Comparison of ENCODE assay signal across 10 cellular contexts in the genomic region with DNA sequence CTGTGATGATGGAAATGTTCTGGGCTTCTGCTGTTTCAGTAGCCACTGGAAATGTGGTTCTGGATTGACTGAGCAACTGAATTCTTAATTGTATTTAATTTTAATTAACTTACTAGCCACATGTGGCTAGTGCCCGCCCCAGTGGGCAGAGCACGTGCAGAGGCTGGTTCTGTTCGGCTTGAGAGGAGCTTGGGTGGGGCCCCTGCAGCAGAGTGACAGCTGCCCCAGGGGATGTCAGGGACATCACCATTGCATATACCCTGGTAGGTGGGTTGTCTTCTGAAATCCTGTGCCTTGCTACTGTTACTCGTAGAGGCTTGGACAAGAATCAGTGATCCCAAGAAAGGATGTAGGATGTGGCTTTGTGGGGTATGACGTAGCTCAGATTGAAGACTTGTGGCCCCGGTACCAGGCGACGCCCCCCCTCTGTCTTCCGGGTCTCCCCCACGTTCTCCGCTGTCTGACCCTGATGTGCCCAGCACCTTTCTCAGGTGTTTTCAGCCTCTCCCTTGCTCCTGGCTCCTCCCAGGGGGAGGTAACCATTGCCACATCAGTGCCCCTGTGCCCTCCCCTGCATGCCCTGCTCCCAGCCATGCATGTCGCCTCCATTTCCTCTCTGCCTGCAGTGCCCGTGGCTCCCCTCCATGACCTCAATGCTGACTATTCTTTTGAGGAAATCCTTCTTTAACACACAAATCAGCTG.
A peak's percentile ranks its signal among the peaks of the same experiment; 100 is the strongest.
DNase-seq lines count a peak whose midpoint lies in the region; ATAC-seq and TF ChIP-seq lines count a peak whose summit lies in the region.
"Had no signal": no experiment of that assay in that cellular context is flagged by ENCODE, and none has a peak within 500 bp of the region (broad histone marks: within the 10 kb centered on the region; RNA-seq: fewer than 3 reads in every experiment).

No MANE protein-coding gene starts in this region.

- ATAC-seq in stimulated activated naive B cell treated with anti-CD40 and anti-IgM and Interleukin-4, amounts not matched to agents 10 μg/mL and 1 μg/mL and 100 μg/mL, for 72 hours (replicated peaks) = peak; percentile 93 to 97
- no peak for ATAC-seq in GM18867 (IDR thresholded peaks at IDR 0.05; ENCODE audit: unreplicated experiment)
- no peak for ATAC-seq in Right ventricle myocardium inferior

- H3K27ac Mint-ChIP-seq in activated CD4-positive, alpha-beta T cell treated with anti-CD3 and anti-CD28 coated beads, Interleukin-2, amount 10 ng/mL, durations not matched to agents 7 days and 5 days = no peak overlapping the region
- H3K27ac Mint-ChIP-seq in chondrocyte (ENCODE audit: unreplicated experiment) = peak overlapping the region; percentile 91
- peak overlapping the region; percentile 77 for H3K27ac Mint-ChIP-seq in stimulated activated naive B cell treated with anti-CD40 and anti-IgM and Interleukin-4, amounts not matched to agents 10 μg/mL and 1 μg/mL and 100 μg/mL, for 72 hours

- intact Hi-C loops in Right ventricle myocardium inferior (cut with DNase I) = no loop called here

- H3K4me3 Mint-ChIP-seq in activated CD4-positive, alpha-beta T cell treated with anti-CD3 and anti-CD28 coated beads, Interleukin-2, amount 10 ng/mL, durations not matched to agents 7 days and 5 days = no peak overlapping the region
- no peak overlapping the region for H3K4me3 Mint-ChIP-seq in chondrocyte (ENCODE audit: unreplicated experiment)
- peak overlapping the region; percentile 43 to 47 for H3K4me3 Mint-ChIP-seq in stimulated activated naive B cell treated with anti-CD40 and anti-IgM and Interleukin-4, amounts not matched to agents 10 μg/mL and 1 μg/mL and 100 μg/mL, for 72 hours

- no peaks in the 10 kb centered on the region for H3K9me3 Mint-ChIP-seq in activated CD4-positive, alpha-beta T cell treated with anti-CD3 and anti-CD28 coated beads, Interleukin-2, amount 10 ng/mL, durations not matched to agents 7 days and 5 days
- no peaks in the 10 kb centered on the region for H3K9me3 Mint-ChIP-seq in chondrocyte (ENCODE audit: low read depth)
- H3K9me3 Mint-ChIP-seq in stimulated activated naive B cell treated with anti-CD40 and anti-IgM and Interleukin-4, amounts not matched to agents 10 μg/mL and 1 μg/mL and 100 μg/mL, for 72 hours = peaks cover 0 to 3% of the 10 kb centered on the region in 2 donors

- peak; percentile 7 for DNase-seq in activated CD4-positive, alpha-beta T cell treated with anti-CD3 and anti-CD28 coated beads, Interleukin-2, amount 10 ng/mL, durations not matched to agents 7 days and 5 days
- no peak for DNase-seq in activated CD4-positive, alpha-beta T cell treated with anti-CD3 and anti-CD28 coated beads for 4 hours
- DNase-seq in NCI-H187 (lab: John Stamatoyannopoulos, UW) (peak; percentile 78 to 84), chondrocyte (ENCODE audit: low spot score) (no peak), Right ventricle myocardium inferior (ENCODE audit: missing footprints) (no peak)
- DNase-seq in stimulated activated naive B cell treated with anti-CD40 and anti-IgM and Interleukin-4, amounts not matched to agents 10 μg/mL and 1 μg/mL and 100 μg/mL, for 72 hours = peak; percentile 50
- DNase-seq in effector CD4-positive, alpha-beta T cell = no peak
- DNase-seq: erythroblast, sigmoid colon had no signal

- peaks cover 9% of the 10 kb centered on the region for H3K27me3 Mint-ChIP-seq in activated CD4-positive, alpha-beta T cell treated with anti-CD3 and anti-CD28 coated beads, Interleukin-2, amount 10 ng/mL, durations not matched to agents 7 days and 5 days
- H3K27me3 Mint-ChIP-seq in chondrocyte (ENCODE audit: low read depth) = no peaks in the 10 kb centered on the region
- H3K27me3 Mint-ChIP-seq in stimulated activated naive B cell treated with anti-CD40 and anti-IgM and Interleukin-4, amounts not matched to agents 10 μg/mL and 1 μg/mL and 100 μg/mL, for 72 hours = peaks cover 5 to 10% of the 10 kb centered on the region in 2 donors

- peaks cover 6% of the 10 kb centered on the region for H3K4me1 Mint-ChIP-seq in activated CD4-positive, alpha-beta T cell treated with anti-CD3 and anti-CD28 coated beads, Interleukin-2, amount 10 ng/mL, durations not matched to agents 7 days and 5 days
- peaks cover 51% of the 10 kb centered on the region for H3K4me1 Mint-ChIP-seq in chondrocyte (ENCODE audit: low read depth)
- H3K4me1 Mint-ChIP-seq in stimulated activated naive B cell treated with anti-CD40 and anti-IgM and Interleukin-4, amounts not matched to agents 10 μg/mL and 1 μg/mL and 100 μg/mL, for 72 hours = peaks cover 10 to 11% of the 10 kb centered on the region in 2 donors

- POLR2A ChIA-PET in activated CD4-positive, alpha-beta T cell treated with anti-CD3 and anti-CD28 coated beads, Interleukin-2, amount 10 ng/mL, durations not matched to agents 7 days and 5 days (lab: Charles Lee) = no interaction called here

- no peaks in the 10 kb centered on the region for H3K36me3 Mint-ChIP-seq in activated CD4-positive, alpha-beta T cell treated with anti-CD3 and anti-CD28 coated beads, Interleukin-2, amount 10 ng/mL, durations not matched to agents 7 days and 5 days (ENCODE audit: low read depth)
- H3K36me3 Mint-ChIP-seq in chondrocyte (ENCODE audit: low read depth) = no peaks in the 10 kb centered on the region
- H3K36me3 Mint-ChIP-seq in stimulated activated naive B cell treated with anti-CD40 and anti-IgM and Interleukin-4, amounts not matched to agents 10 μg/mL and 1 μg/mL and 100 μg/mL, for 72 hours = no peaks in the 10 kb centered on the region

- CTCF ChIA-PET in activated CD4-positive, alpha-beta T cell treated with anti-CD3 and anti-CD28 coated beads, Interleukin-2, amount 10 ng/mL, durations not matched to agents 7 days and 5 days (lab: Charles Lee) = no interaction called here

- TF ChIP-seq CTCF in chondrocyte (IDR thresholded peaks at IDR 0.05) = no peak

Comparison
In these comparisons a context has a peak if more than half of its experiments do, and no peak if none do; other contexts are left out.
1. DNase-seq: peak in activated CD4-positive, alpha-beta T cell treated with anti-CD3 and anti-CD28 coated beads, Interleukin-2, amount 10 ng/mL, durations not matched to agents 7 days and 5 days (single experiment), NCI-H187 (2 of 2) and stimulated activated naive B cell treated with anti-CD40 and anti-IgM and Interleukin-4, amounts not matched to agents 10 μg/mL and 1 μg/mL and 100 μg/mL, for 72 hours (single experiment); none in activated CD4-positive, alpha-beta T cell treated with anti-CD3 and anti-CD28 coated beads for 4 hours (0 of 2), chondrocyte (single experiment), effector CD4-positive, alpha-beta T cell (single experiment) and Right ventricle myocardium inferior (single experiment).
2. H3K4me3 Mint-ChIP-seq: peak in stimulated activated naive B cell treated with anti-CD40 and anti-IgM and Interleukin-4, amounts not matched to agents 10 μg/mL and 1 μg/mL and 100 μg/mL, for 72 hours (2 of 2); none in activated CD4-positive, alpha-beta T cell treated with anti-CD3 and anti-CD28 coated beads, Interleukin-2, amount 10 ng/mL, durations not matched to agents 7 days and 5 days (single experiment) and chondrocyte (single experiment).
3. ATAC-seq: peak in stimulated activated naive B cell treated with anti-CD40 and anti-IgM and Interleukin-4, amounts not matched to agents 10 μg/mL and 1 μg/mL and 100 μg/mL, for 72 hours (2 of 2); none in GM18867 (single experiment) and Right ventricle myocardium inferior (single experiment).